Comparison of ENCODE assay signal across 18 cellular contexts in the genomic region with DNA sequence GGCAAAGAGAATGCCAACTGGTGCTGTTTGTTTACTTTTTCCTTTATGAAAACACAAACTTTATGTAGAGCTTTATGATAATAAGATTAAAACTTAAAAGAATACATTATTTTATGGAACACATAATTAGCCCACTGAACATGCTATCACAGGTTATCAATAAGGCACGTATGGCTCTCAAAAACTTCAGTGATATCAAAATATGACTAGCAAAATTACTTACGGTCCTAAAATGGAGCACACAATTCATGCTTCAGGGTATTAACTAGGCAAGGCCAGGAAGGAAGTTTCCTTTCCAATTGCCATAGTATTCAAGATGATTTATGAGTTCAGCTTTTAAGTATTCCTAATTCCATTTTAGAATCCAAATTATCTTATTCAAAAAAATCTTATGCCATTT. TPM values are rescaled to one million over a fixed set of nuclear protein-coding genes. Genes with fewer than 3 reads are reported as not detected.
A peak's percentile ranks its signal among the peaks of the same experiment; 100 is the strongest.
DNase-seq lines count a peak whose midpoint lies in the region; ATAC-seq and TF ChIP-seq lines count a peak whose summit lies in the region.
"Had no signal": no experiment of that assay in that cellular context is flagged by ENCODE, and none has a peak within 500 bp of the region (broad histone marks: within the 10 kb centered on the region; RNA-seq: fewer than 3 reads in every experiment).

No MANE protein-coding gene starts in this region.

- H3K9me3 ChIP-seq in SK-N-MC (ENCODE audit: low read depth, low read length), result no peaks in the 10 kb centered on the region
- no peaks in the 10 kb centered on the region for H3K9me3 ChIP-seq in esophagus squamous epithelium
- no peaks in the 10 kb centered on the region for H3K9me3 ChIP-seq in transverse colon

- H3K9me3 Mint-ChIP-seq in activated naive CD8-positive, alpha-beta T cell (ENCODE audit: low read depth), result no peaks in the 10 kb centered on the region
- H3K9me3 Mint-ChIP-seq in activated naive CD8-positive, alpha-beta T cell treated with anti-CD3 and anti-CD28 coated beads for 36 hours, result no peaks in the 10 kb centered on the region
- no peaks in the 10 kb centered on the region for H3K9me3 Mint-ChIP-seq in effector memory CD8-positive, alpha-beta T cell
- H3K9me3 Mint-ChIP-seq: natural killer cell had no signal

- H3K4me3 ChIP-seq in SK-N-MC (peak overlapping the region; percentile 46), esophagus squamous epithelium (peak overlapping the region; percentile 6 to 60 (median 48)), transverse colon (peak overlapping the region in 3 of 4 donors; percentile 32 to 53 (median 39)), coronary artery (no peak overlapping the region)

- no peaks in the 10 kb centered on the region for H3K36me3 ChIP-seq in SK-N-MC (ENCODE audit: insufficient read depth, low read length)
- no peaks in the 10 kb centered on the region for H3K36me3 ChIP-seq in esophagus squamous epithelium
- H3K36me3 ChIP-seq in transverse colon, result no peaks in the 10 kb centered on the region

- intact Hi-C loops in esophagus squamous epithelium (cut with DNase I), result no loop called here
- intact Hi-C loops in transverse colon (cut with DNase I; ENCODE audit: low total_unique reads), result no loop called here

- no peak overlapping the region for H3K9ac ChIP-seq in SK-N-MC (ENCODE audit: insufficient read length)

- H3K27me3 Mint-ChIP-seq in activated naive CD8-positive, alpha-beta T cell, result no peaks in the 10 kb centered on the region
- H3K27me3 Mint-ChIP-seq in activated naive CD8-positive, alpha-beta T cell treated with anti-CD3 and anti-CD28 coated beads for 36 hours, result no peaks in the 10 kb centered on the region
- H3K27me3 Mint-ChIP-seq in effector memory CD8-positive, alpha-beta T cell, result no peaks in the 10 kb centered on the region

- TF ChIP-seq CTCF in esophagus squamous epithelium (IDR thresholded peaks at IDR 0.05), result no peak
- no peak for TF ChIP-seq CTCF in transverse colon (IDR thresholded peaks at IDR 0.05)
- TF ChIP-seq CTCF in coronary artery (IDR thresholded peaks at IDR 0.05), result no peak

- H3K27me3 ChIP-seq in esophagus squamous epithelium (no peaks in the 10 kb centered on the region), transverse colon (no peaks in the 10 kb centered on the region)

- 36 to 40% methylated on average over 2 of the region's 2 CpGs for WGBS in esophagus squamous epithelium, 2 donors
- WGBS in transverse colon (ENCODE audit: low coverage in 1 of 2), 2 donors, result 51 to 55% methylated on average over 2 of the region's 2 CpGs

- H3K4me1 ChIP-seq in esophagus squamous epithelium (peaks cover 0 to 61% (median 4%) of the 10 kb centered on the region in 3 donors), transverse colon (peaks cover 0 to 40% (median 14%) of the 10 kb centered on the region in 4 donors)

- no peak for ATAC-seq in effector memory CD8-positive, alpha-beta T cell (replicated peaks)
- ATAC-seq: left cardiac atrium, natural killer cell, sciatic nerve had no signal

- no peak for DNase-seq in activated naive CD8-positive, alpha-beta T cell treated with anti-CD3 and anti-CD28 coated beads for 36 hours
- DNase-seq in SK-N-MC (ENCODE audit: low read depth, low spot score), result peak; percentile 34
- no peak for DNase-seq in esophagus squamous epithelium (lab: John Stamatoyannopoulos, UW)
- DNase-seq in transverse colon, result no peak
- DNase-seq in coronary artery (ENCODE audit: low spot score), result no peak
- DNase-seq in effector memory CD8-positive, alpha-beta T cell, result no peak
- DNase-seq in EL, result no peak
- DNase-seq: activated T-cell treated with anti-CD3 and anti-CD28 coated beads, Interleukin-2, amount 50 U/mL, for 48 hours; Calu3; dermis blood vessel endothelial cell; hypothalamus; left cardiac atrium; natural killer cell; NCI-H1930; NCI-H69; stimulated activated CD4-positive, alpha-beta T cell treated with anti-CD3 and anti-CD28 coated beads, Interleukin-2, amount 100 ng/mL, for 48 hours had no signal

- in situ Hi-C loops in transverse colon (cut with MboI; ENCODE audit: low pct_ligation_motif_present in 1 of 4, low pct_unique_long_range_greater_than_20kb in 1 of 4, low sequenced_read_pairs in 3 of 4), result loop anchor here in 2 of 4 donors (10.0 kb wide), 3 partner anchors 49 to 99 kb away; a partner anchor contains a TSS

- TF ChIP-seq EP300 in transverse colon (IDR thresholded peaks at IDR 0.05; ENCODE audit: low read depth), result no peak

- no peak overlapping the region for H3K4me3 Mint-ChIP-seq in activated naive CD8-positive, alpha-beta T cell
- no peak overlapping the region for H3K4me3 Mint-ChIP-seq in activated naive CD8-positive, alpha-beta T cell treated with anti-CD3 and anti-CD28 coated beads for 36 hours
- no peak overlapping the region for H3K4me3 Mint-ChIP-seq in effector memory CD8-positive, alpha-beta T cell
- H3K4me3 Mint-ChIP-seq: natural killer cell had no signal

- peaks cover 26% of the 10 kb centered on the region for H3K4me1 Mint-ChIP-seq in activated naive CD8-positive, alpha-beta T cell (ENCODE audit: low read depth)
- H3K4me1 Mint-ChIP-seq in activated naive CD8-positive, alpha-beta T cell treated with anti-CD3 and anti-CD28 coated beads for 36 hours, result peaks cover 25% of the 10 kb centered on the region
- H3K4me1 Mint-ChIP-seq in effector memory CD8-positive, alpha-beta T cell (ENCODE audit: low read depth in 2 of 2), result peaks cover 8 to 14% of the 10 kb centered on the region in 2 donors

- no peak for TF ChIP-seq POLR2A in esophagus squamous epithelium (IDR thresholded peaks at IDR 0.05)
- TF ChIP-seq POLR2A in transverse colon (IDR thresholded peaks at IDR 0.05), result no peak

- H3K27ac Mint-ChIP-seq in activated naive CD8-positive, alpha-beta T cell, result peak overlapping the region; percentile 84
- H3K27ac Mint-ChIP-seq in activated naive CD8-positive, alpha-beta T cell treated with anti-CD3 and anti-CD28 coated beads for 36 hours, result no peak overlapping the region
- no peak overlapping the region for H3K27ac Mint-ChIP-seq in effector memory CD8-positive, alpha-beta T cell
- H3K27ac Mint-ChIP-seq: natural killer cell had no signal

- H3K36me3 Mint-ChIP-seq in activated naive CD8-positive, alpha-beta T cell, result peaks cover 3% of the 10 kb centered on the region
- peaks cover 1% of the 10 kb centered on the region for H3K36me3 Mint-ChIP-seq in activated naive CD8-positive, alpha-beta T cell treated with anti-CD3 and anti-CD28 coated beads for 36 hours
- H3K36me3 Mint-ChIP-seq in effector memory CD8-positive, alpha-beta T cell (ENCODE audit: insufficient read depth), result no peaks in the 10 kb centered on the region
- H3K36me3 Mint-ChIP-seq: natural killer cell had no signal

- H3K27ac ChIP-seq in SK-N-MC, result no peak overlapping the region
- H3K27ac ChIP-seq in esophagus squamous epithelium, result peak overlapping the region in 3 of 4 donors; percentile 78 to 87 (median 83)
- peak overlapping the region in 3 of 4 donors; percentile 74 to 91 (median 84) for H3K27ac ChIP-seq in transverse colon
- H3K27ac ChIP-seq in coronary artery, result no peak overlapping the region

RNA-seq across cellular contexts. Expression of a gene that starts 3.6 kb away (rescaled TPM):
- under 1 TPM; 0.41 to 0.48 TPM for total RNA-seq in activated naive CD8-positive, alpha-beta T cell treated with anti-CD3 and anti-CD28 coated beads for 36 hours
- total RNA-seq in esophagus squamous epithelium (10 to 100 TPM in 1 of 4 donors, 1 to 10 TPM in 3; 6.4 to 13.8 (median 8.1) TPM), transverse colon (10 to 100 TPM; 31.9 to 84.2 (median 38.2) TPM)
- total RNA-seq: dermis blood vessel endothelial cell had no signal

Comparison
In these comparisons a context has a peak if more than half of its experiments do, and no peak if none do; other contexts are left out.
1. H3K27ac ChIP-seq: peak in esophagus squamous epithelium (3 of 4) and transverse colon (3 of 4); none in SK-N-MC (single experiment) and coronary artery (0 of 2).
2. RNA of a gene that starts 3.6 kb away (total RNA-seq): 31.9 to 84.2 TPM in transverse colon and 6.4 to 13.8 TPM in esophagus squamous epithelium; 0.41 to 0.48 TPM in activated naive CD8-positive, alpha-beta T cell treated with anti-CD3 and anti-CD28 coated beads for 36 hours; every median in the first group is over 4 times any median in the second.